Comparison of ENCODE assay signal across 8 cellular contexts in the genomic region with DNA sequence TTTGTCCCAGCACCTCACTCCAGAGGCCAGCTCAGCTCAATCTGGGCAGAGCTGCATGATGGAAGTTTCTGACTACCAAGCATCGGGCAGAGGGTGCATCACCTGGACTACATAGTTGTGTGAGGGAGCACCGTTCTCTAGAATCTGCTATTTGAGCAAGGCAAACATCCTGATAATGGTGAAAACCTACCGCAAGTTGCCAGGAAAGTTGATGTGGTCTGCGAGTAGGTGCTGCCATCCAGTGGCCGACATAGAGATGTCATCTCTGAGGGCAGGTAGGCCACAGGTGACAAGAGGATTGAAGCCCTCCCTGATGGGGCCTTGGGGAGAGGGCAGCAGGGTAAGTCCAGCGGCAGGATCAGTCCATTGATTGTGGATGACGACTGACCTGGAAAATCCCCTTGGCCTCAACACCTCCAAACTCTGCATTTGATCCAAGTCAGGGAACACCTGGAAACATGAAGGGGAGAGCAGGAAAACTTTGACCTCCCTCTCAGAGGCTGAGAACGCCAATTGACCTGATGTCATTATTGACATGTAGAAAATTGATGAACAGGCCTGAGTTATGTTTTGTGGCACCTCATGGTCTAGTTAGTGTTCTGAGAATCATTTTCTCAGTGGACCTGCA. TPM values are rescaled to one million over a fixed set of nuclear protein-coding genes. Genes with fewer than 3 reads are reported as not detected.
A peak's percentile ranks its signal among the peaks of the same experiment; 100 is the strongest.
DNase-seq lines count a peak whose midpoint lies in the region; ATAC-seq and TF ChIP-seq lines count a peak whose summit lies in the region.

No MANE protein-coding gene starts in this region.

- TF ChIP-seq CTCF in SK-N-SH (IDR thresholded peaks at IDR 0.05) (peak; percentile 48), transverse colon (IDR thresholded peaks at IDR 0.05) (peak in 3 of 5 experiments; percentile 14 to 28 (median 21))

- H3K9ac ChIP-seq in SK-N-SH = no peak overlapping the region

- ATAC-seq in GM19328 (IDR thresholded peaks at IDR 0.05; ENCODE audit: unreplicated experiment) (peak; percentile 70), HG03442 (IDR thresholded peaks at IDR 0.05; ENCODE audit: unreplicated experiment) (peak; percentile 91)

- H3K79me2 ChIP-seq in SK-N-SH (ENCODE audit: insufficient read depth) = no peaks in the 10 kb centered on the region

- DNase-seq in DMS53 treated with DMSO at 0.1 percent for 48 hours (lab: John Stamatoyannopoulos, UW; ENCODE audit: unreplicated experiment) (peak; percentile 49), SK-N-SH (peak; percentile 26), germinal center (ENCODE audit: low spot score) (peak; percentile 50), transverse colon (no peak), cortex of kidney (lab: John Stamatoyannopoulos, UW) (no peak), DMS114 treated with DMSO at 0.1 percent for 48 hours (lab: John Stamatoyannopoulos, UW; ENCODE audit: unreplicated experiment) (no peak)

- POLR2A ChIA-PET in SK-N-SH (lab: Yijun Ruan, JAX) = no interaction called here

- H3K9me3 ChIP-seq in SK-N-SH = no peaks in the 10 kb centered on the region
- peaks cover 0 to 2% of the 10 kb centered on the region in 2 donors for H3K9me3 ChIP-seq in transverse colon

- H3K27me3 ChIP-seq in SK-N-SH (ENCODE audit: insufficient read depth) (no peaks in the 10 kb centered on the region), transverse colon (no peaks in the 10 kb centered on the region)

- H3K9me2 ChIP-seq in SK-N-SH = no peaks in the 10 kb centered on the region

- no peaks in the 10 kb centered on the region for H4K20me1 ChIP-seq in SK-N-SH (ENCODE audit: insufficient read depth)

- H3K36me3 ChIP-seq in SK-N-SH (replicated peaks in 1 of 2; ENCODE audit: control insufficient read depth in 1 of 2, insufficient read depth in 2 of 2, low read length in 1 of 2) = no peaks in the 10 kb centered on the region
- no peaks in the 10 kb centered on the region for H3K36me3 ChIP-seq in transverse colon

- CTCF ChIA-PET in SK-N-SH (lab: Yijun Ruan, JAX) = interaction anchor here (1.5 kb wide), 1 partner anchor 148 kb away, joined by 10 read pairs; no protein-coding TSS in a partner anchor

- TF ChIP-seq EP300 in SK-N-SH (IDR thresholded peaks at IDR 0.05; ENCODE audit: borderline replicate concordance in 1 of 2, low read depth in 1 of 2, low read length in 1 of 2) (no peak), transverse colon (IDR thresholded peaks at IDR 0.05; ENCODE audit: low read depth) (no peak)

- H3K27ac ChIP-seq in SK-N-SH (ENCODE audit: low read depth in 2 of 2, low read length in 1 of 2) = no peak overlapping the region
- H3K27ac ChIP-seq in transverse colon = no peak overlapping the region

- in situ Hi-C loops in transverse colon (cut with MboI; ENCODE audit: low pct_ligation_motif_present in 1 of 4, low pct_unique_long_range_greater_than_20kb in 1 of 4, low sequenced_read_pairs in 3 of 4) = no loop called here

- no peak overlapping the region for H3K4me3 ChIP-seq in SK-N-SH (ENCODE audit: low read depth in 2 of 2, low read length in 1 of 2)
- no peak overlapping the region for H3K4me3 ChIP-seq in transverse colon

- H2AFZ ChIP-seq in SK-N-SH (ENCODE audit: low read depth) = no peak overlapping the region

- H3F3A ChIP-seq in SK-N-SH (replicated peaks; ENCODE audit: insufficient read depth) = no peaks in the 10 kb centered on the region

- intact Hi-C loops in transverse colon (cut with DNase I; ENCODE audit: low total_unique reads) = no loop called here

- TF ChIP-seq RAD21 in SK-N-SH (IDR thresholded peaks at IDR 0.05; ENCODE audit: low read length) = peak; percentile 48

- TF ChIP-seq POLR2A in transverse colon (IDR thresholded peaks at IDR 0.05) = no peak

- WGBS in SK-N-SH (ENCODE audit: low lambda C conversion rate) = 2% methylated on average over 6 of the region's 8 CpGs
- 0 to 18% methylated on average over 1 to 8 of the region's 8 CpGs for WGBS in transverse colon (ENCODE audit: low coverage in 1 of 2), 2 donors

- no peak overlapping the region for H3K4me2 ChIP-seq in SK-N-SH

- H3K4me1 ChIP-seq in SK-N-SH (ENCODE audit: control insufficient read depth in 1 of 2, insufficient read depth in 2 of 2, low read depth in 1 of 2, low read length in 1 of 2) (no peaks in the 10 kb centered on the region), transverse colon (no peaks in the 10 kb centered on the region)

TF ChIP-seq in SK-N-SH, 30 proteins besides CTCF, POLR2A, EP300 and RAD21:
- TF ChIP-seq, protein P1, sequence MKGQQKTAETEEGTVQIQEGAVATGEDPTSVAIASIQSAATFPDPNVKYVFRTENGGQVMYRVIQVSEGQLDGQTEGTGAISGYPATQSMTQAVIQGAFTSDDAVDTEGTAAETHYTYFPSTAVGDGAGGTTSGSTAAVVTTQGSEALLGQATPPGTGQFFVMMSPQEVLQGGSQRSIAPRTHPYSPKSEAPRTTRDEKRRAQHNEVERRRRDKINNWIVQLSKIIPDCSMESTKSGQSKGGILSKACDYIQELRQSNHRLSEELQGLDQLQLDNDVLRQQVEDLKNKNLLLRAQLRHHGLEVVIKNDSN (IDR thresholded peaks at IDR 0.05; ENCODE audit: borderline replicate concordance, low read depth) = no peak
- TF ChIP-seq MEF2A (IDR thresholded peaks at IDR 0.05; ENCODE audit: borderline replicate concordance, low read depth) (no peak), MXI1 (IDR thresholded peaks at IDR 0.05; ENCODE audit: low read depth, low read length) (no peak), RFX5 (IDR thresholded peaks at IDR 0.05; ENCODE audit: low read length) (no peak), FOXJ3 (CRISPR knock-in tag; IDR thresholded peaks at IDR 0.05) (no peak), ELF1 (IDR thresholded peaks at IDR 0.05) (no peak), SIN3A (IDR thresholded peaks at IDR 0.05; ENCODE audit: borderline replicate concordance, low read depth, low read length) (no peak)
- TF ChIP-seq, protein P2, sequence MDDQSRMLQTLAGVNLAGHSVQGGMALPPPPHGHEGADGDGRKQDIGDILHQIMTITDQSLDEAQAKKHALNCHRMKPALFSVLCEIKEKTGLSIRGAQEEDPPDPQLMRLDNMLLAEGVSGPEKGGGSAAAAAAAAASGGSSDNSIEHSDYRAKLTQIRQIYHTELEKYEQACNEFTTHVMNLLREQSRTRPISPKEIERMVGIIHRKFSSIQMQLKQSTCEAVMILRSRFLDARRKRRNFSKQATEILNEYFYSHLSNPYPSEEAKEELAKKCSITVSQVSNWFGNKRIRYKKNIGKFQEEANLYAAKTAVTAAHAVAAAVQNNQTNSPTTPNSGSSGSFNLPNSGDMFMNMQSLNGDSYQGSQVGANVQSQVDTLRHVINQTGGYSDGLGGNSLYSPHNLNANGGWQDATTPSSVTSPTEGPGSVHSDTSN (IDR thresholded peaks at IDR 0.05) = no peak
- TF ChIP-seq, protein P3, sequence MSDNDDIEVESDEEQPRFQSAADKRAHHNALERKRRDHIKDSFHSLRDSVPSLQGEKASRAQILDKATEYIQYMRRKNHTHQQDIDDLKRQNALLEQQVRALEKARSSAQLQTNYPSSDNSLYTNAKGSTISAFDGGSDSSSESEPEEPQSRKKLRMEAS (IDR thresholded peaks at IDR 0.05; ENCODE audit: low read depth) = no peak
- TF ChIP-seq, protein P4, sequence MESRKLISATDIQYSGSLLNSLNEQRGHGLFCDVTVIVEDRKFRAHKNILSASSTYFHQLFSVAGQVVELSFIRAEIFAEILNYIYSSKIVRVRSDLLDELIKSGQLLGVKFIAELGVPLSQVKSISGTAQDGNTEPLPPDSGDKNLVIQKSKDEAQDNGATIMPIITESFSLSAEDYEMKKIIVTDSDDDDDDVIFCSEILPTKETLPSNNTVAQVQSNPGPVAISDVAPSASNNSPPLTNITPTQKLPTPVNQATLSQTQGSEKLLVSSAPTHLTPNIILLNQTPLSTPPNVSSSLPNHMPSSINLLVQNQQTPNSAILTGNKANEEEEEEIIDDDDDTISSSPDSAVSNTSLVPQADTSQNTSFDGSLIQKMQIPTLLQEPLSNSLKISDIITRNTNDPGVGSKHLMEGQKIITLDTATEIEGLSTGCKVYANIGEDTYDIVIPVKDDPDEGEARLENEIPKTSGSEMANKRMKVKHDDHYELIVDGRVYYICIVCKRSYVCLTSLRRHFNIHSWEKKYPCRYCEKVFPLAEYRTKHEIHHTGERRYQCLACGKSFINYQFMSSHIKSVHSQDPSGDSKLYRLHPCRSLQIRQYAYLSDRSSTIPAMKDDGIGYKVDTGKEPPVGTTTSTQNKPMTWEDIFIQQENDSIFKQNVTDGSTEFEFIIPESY (IDR thresholded peaks at IDR 0.05; ENCODE audit: borderline replicate concordance, low read depth) = no peak
- TF ChIP-seq, protein P5, sequence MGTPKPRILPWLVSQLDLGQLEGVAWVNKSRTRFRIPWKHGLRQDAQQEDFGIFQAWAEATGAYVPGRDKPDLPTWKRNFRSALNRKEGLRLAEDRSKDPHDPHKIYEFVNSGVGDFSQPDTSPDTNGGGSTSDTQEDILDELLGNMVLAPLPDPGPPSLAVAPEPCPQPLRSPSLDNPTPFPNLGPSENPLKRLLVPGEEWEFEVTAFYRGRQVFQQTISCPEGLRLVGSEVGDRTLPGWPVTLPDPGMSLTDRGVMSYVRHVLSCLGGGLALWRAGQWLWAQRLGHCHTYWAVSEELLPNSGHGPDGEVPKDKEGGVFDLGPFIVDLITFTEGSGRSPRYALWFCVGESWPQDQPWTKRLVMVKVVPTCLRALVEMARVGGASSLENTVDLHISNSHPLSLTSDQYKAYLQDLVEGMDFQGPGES (IDR thresholded peaks at IDR 0.05; ENCODE audit: low read depth, low read length) = no peak

RNA-seq across cellular contexts. Expression of a gene that starts 3.9 kb away (rescaled TPM):
- not detected in 2 replicates for polyA plus RNA-seq in SK-N-SH (2012; rRNA removed)
- polyA plus RNA-seq in SK-N-SH (2012; cell fraction: cytosol; rRNA removed) = not detected in 2 replicates
- not detected in 2 replicates for polyA plus RNA-seq in SK-N-SH (2012; cell fraction: nucleus; rRNA removed)
- total RNA-seq in transverse colon = under 1 TPM in 2 of 4 donors, not detected in 2; 0.48 to 0.55 TPM

RNA-seq across cellular contexts. Expression of a gene that starts 34.1 kb away (rescaled TPM):
- polyA plus RNA-seq in SK-N-SH (2012; rRNA removed) = not detected in 2 replicates
- polyA plus RNA-seq in SK-N-SH (2012; cell fraction: cytosol; rRNA removed) = not detected in 2 replicates
- not detected in 2 replicates for polyA plus RNA-seq in SK-N-SH (2012; cell fraction: nucleus; rRNA removed)
- not detected for total RNA-seq in transverse colon

Comparison
In these comparisons a context has a peak if more than half of its experiments do, and no peak if none do; other contexts are left out.
1. DNase-seq: peak in DMS53 treated with DMSO at 0.1 percent for 48 hours (single experiment), SK-N-SH (single experiment) and germinal center (single experiment); none in transverse colon (single experiment), cortex of kidney (single experiment) and DMS114 treated with DMSO at 0.1 percent for 48 hours (single experiment).